In the genomic region with DNA sequence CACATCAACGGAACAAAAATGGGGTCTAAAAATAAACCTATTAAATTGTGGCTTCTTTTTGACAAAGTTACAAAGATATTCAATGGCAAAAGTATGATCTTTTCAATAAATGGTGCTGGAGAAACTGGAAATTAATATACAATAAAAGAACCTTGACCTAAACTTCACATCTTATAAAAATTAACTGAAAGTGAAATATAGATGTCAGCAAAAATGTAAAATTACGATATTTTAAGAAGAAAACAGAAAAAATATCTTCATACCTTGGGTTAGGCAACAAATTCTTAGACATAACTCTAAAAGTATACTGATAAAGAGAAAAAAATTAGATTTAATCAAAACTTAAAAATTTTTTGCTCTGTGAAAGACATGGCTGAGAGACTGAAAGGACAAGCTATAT, we compare ENCODE assay signal across 29 cellular contexts.
"Had no signal": no experiment of that assay in that cellular context is flagged by ENCODE, and none has a peak within 500 bp of the region (broad histone marks: within the 10 kb centered on the region; RNA-seq: fewer than 3 reads in every experiment).

No MANE protein-coding gene starts in this region.

- ATAC-seq: naive thymus-derived CD8-positive, alpha-beta T cell; natural killer cell treated with Interleukin-12 subunit alpha and Interleukin-12 subunit beta and Interleukin-15 and Interleukin-18, amount 100 ng/mL, for 72 hours; pancreas; right cardiac atrium; sciatic nerve; stimulated activated memory B cell treated with anti-CD40 and anti-IgM and Interleukin-4, amounts not matched to agents 10 μg/mL and 1 μg/mL and 100 μg/mL, for 72 hours; stimulated activated naive CD8-positive, alpha-beta T cell treated with anti-CD3 and anti-CD28 coated beads, Interleukin-15, amount 100 ng/mL, for 72 hours; stimulated activated naive CD8-positive, alpha-beta T cell treated with anti-CD3 and anti-CD28 coated beads, Interleukin-15, Interleukin-2, amounts not matched to agents 100 U/mL and 50 U/mL, for 24 hours; upper lobe of right lung had no signal

- H3K4me3 ChIP-seq: pancreas, prostate gland, skin epidermis, smooth muscle cell, spleen, suprapubic skin, testis, tibial artery, transverse colon, upper lobe of right lung, uterus had no signal

- H3K27me3 ChIP-seq: neutrophil, pancreas, spleen, suprapubic skin, testis, tibial artery, transverse colon, upper lobe of right lung, uterus had no signal

- H3K36me3 ChIP-seq: neutrophil, pancreas, prostate gland, spleen, suprapubic skin, tibial artery, transverse colon, upper lobe of right lung, uterus had no signal

- H3K4me1 ChIP-seq: pancreas, prostate gland, spleen, suprapubic skin, testis, tibial artery, transverse colon, upper lobe of right lung, uterus had no signal

- H3K4me2 ChIP-seq: smooth muscle cell had no signal

- H3K27ac ChIP-seq: neutrophil, pancreas, prostate gland, skin epidermis, spleen, suprapubic skin, testis, tibial artery, transverse colon, upper lobe of right lung, uterus had no signal

- DNase-seq: naive thymus-derived CD8-positive, alpha-beta T cell; nephron progenitor cell; nucleus accumbens; pancreas; retina; right cardiac atrium; spleen; stimulated activated CD4-positive, alpha-beta T cell treated with anti-CD3 and anti-CD28 coated beads, Interleukin-12 subunit alpha, Interleukin-12 subunit beta, amount 100 ng/mL, for 4 hours; stimulated activated CD4-positive, alpha-beta T cell treated with anti-CD3 and anti-CD28 coated beads, Interleukin-1b, Interleukin-23, amount 100 ng/mL, for 48 hours; stimulated activated CD4-positive, alpha-beta T cell treated with anti-CD3 and anti-CD28 coated beads, Interleukin-4, amount 100 ng/mL, for 1 hour; stimulated activated CD4-positive, alpha-beta T cell treated with anti-CD3 and anti-CD28 coated beads, Interleukin-4, amount 100 ng/mL, for 4 hours; stimulated activated CD8-positive, alpha-beta memory T cell treated with anti-CD3 and anti-CD28 coated beads, Interleukin-4, amount 100 ng/mL, for 48 hours; stimulated activated naive CD4-positive, alpha-beta T cell; stimulated activated naive CD8-positive, alpha-beta T cell treated with anti-CD3 and anti-CD28 coated beads, Interleukin-15, amount 100 ng/mL, for 72 hours; stimulated activated naive CD8-positive, alpha-beta T cell treated with anti-CD3 and anti-CD28 coated beads, Interleukin-15, Interleukin-2, amounts not matched to agents 100 U/mL and 50 U/mL, for 24 hours; substantia nigra; testis; tibial artery; transverse colon; upper lobe of right lung; uterus had no signal

- H3K9me3 ChIP-seq: neutrophil, pancreas, prostate gland, suprapubic skin, testis, tibial artery, transverse colon, upper lobe of right lung, uterus had no signal
